19 cellular contexts compared by ENCODE assay signal in genomic region chr16:29743475-29743826, GRCh38. TPM values are rescaled to one million over a fixed set of nuclear protein-coding genes. Genes with fewer than 3 reads are reported as not detected.
DNase-seq lines count a peak whose midpoint lies in the region; ATAC-seq and TF ChIP-seq lines count a peak whose summit lies in the region.
"Had no signal": no experiment of that assay in that cellular context is flagged by ENCODE, and none has a peak within 500 bp of the region (broad histone marks: within the 10 kb centered on the region; RNA-seq: fewer than 3 reads in every experiment).

No MANE protein-coding gene starts in this region.

- peak overlapping the region; percentile 97 for H3K4me3 Mint-ChIP-seq in stimulated activated naive CD8-positive, alpha-beta T cell treated with anti-CD3 and anti-CD28 coated beads, Interleukin-15, Interleukin-2, amounts not matched to agents 100 ng/mL and 50 ng/mL, for 24 hours
- H3K4me3 Mint-ChIP-seq in endodermal cell, result no peak overlapping the region

- H3K4me1 ChIP-seq in endodermal cell (ENCODE audit: control insufficient read depth, insufficient read depth, low read length), result no peaks in the 10 kb centered on the region

- no peaks in the 10 kb centered on the region for H3K9me3 ChIP-seq in endodermal cell (ENCODE audit: control insufficient read depth, low read length)
- H3K9me3 ChIP-seq: esophagus squamous epithelium had no signal

- H3K27ac Mint-ChIP-seq in stimulated activated naive CD8-positive, alpha-beta T cell treated with anti-CD3 and anti-CD28 coated beads, Interleukin-15, Interleukin-2, amounts not matched to agents 100 ng/mL and 50 ng/mL, for 24 hours, result peak overlapping the region; percentile 65
- peak overlapping the region; percentile 48 for H3K27ac Mint-ChIP-seq in endodermal cell

- H3K36me3 Mint-ChIP-seq in stimulated activated naive CD8-positive, alpha-beta T cell treated with anti-CD3 and anti-CD28 coated beads, Interleukin-15, Interleukin-2, amounts not matched to agents 100 ng/mL and 50 ng/mL, for 24 hours (ENCODE audit: low read depth), result peaks cover 27% of the 10 kb centered on the region
- H3K36me3 Mint-ChIP-seq in endodermal cell (ENCODE audit: low read depth), result peaks cover 5% of the 10 kb centered on the region

- no peaks in the 10 kb centered on the region for H3K9me3 Mint-ChIP-seq in stimulated activated naive CD8-positive, alpha-beta T cell treated with anti-CD3 and anti-CD28 coated beads, Interleukin-15, Interleukin-2, amounts not matched to agents 100 ng/mL and 50 ng/mL, for 24 hours
- peaks cover 9% of the 10 kb centered on the region for H3K9me3 Mint-ChIP-seq in endodermal cell

- DNase-seq in stimulated activated naive CD8-positive, alpha-beta T cell treated with anti-CD3 and anti-CD28 coated beads, Interleukin-15, Interleukin-2, amounts not matched to agents 100 U/mL and 50 U/mL, for 24 hours, result no peak
- DNase-seq in endodermal cell, result no peak
- no peak for DNase-seq in activated CD4-positive, CD25-positive, alpha-beta regulatory T cell (lab: John Stamatoyannopoulos, UW)
- DNase-seq in NOMO-1 treated with dmso at 0.1 percent for 144 hours (lab: John Stamatoyannopoulos, UW; ENCODE audit: unreplicated experiment), result no peak
- DNase-seq: dorsolateral prefrontal cortex, esophagus squamous epithelium, NCI-H2081, NCI-H510A treated with DMSO at 0.1 percent for 48 hours, retina, SIG-M5 had no signal

- H3K4me3 ChIP-seq in endodermal cell (ENCODE audit: low read length), result no peak overlapping the region
- H3K4me3 ChIP-seq: dorsolateral prefrontal cortex had no signal

- H3K27ac ChIP-seq in VCaP (peak overlapping the region; percentile 98), endodermal cell (ENCODE audit: low read depth, low read length) (no peak overlapping the region)
- H3K27ac ChIP-seq: dorsolateral prefrontal cortex had no signal

- WGBS in endodermal cell (ENCODE audit: insufficient coverage in 1 of 2, insufficient read length in 1 of 2), 2 experiments, result 90 to 100% methylated on average over 4 to 5 of the region's 5 CpGs

- H3K36me3 ChIP-seq in endodermal cell (ENCODE audit: control insufficient read depth, insufficient read depth, low read length), result no peaks in the 10 kb centered on the region
- H3K36me3 ChIP-seq: esophagus squamous epithelium had no signal

- ATAC-seq in stimulated activated naive CD8-positive, alpha-beta T cell treated with anti-CD3 and anti-CD28 coated beads, Interleukin-15, Interleukin-2, amounts not matched to agents 100 U/mL and 50 U/mL, for 24 hours, result no peak
- no peak for ATAC-seq in GM19035 (IDR thresholded peaks at IDR 0.05; ENCODE audit: unreplicated experiment)
- ATAC-seq in HG03571 (IDR thresholded peaks at IDR 0.05; ENCODE audit: unreplicated experiment), result no peak

- H3K27me3 Mint-ChIP-seq in stimulated activated naive CD8-positive, alpha-beta T cell treated with anti-CD3 and anti-CD28 coated beads, Interleukin-15, Interleukin-2, amounts not matched to agents 100 ng/mL and 50 ng/mL, for 24 hours, result no peaks in the 10 kb centered on the region
- H3K27me3 Mint-ChIP-seq in endodermal cell (ENCODE audit: insufficient read depth), result no peaks in the 10 kb centered on the region

- no peaks in the 10 kb centered on the region for H3K27me3 ChIP-seq in endodermal cell (ENCODE audit: control insufficient read depth, insufficient read depth, low read length, poor library complexity, severe bottlenecking)
- H3K27me3 ChIP-seq: dorsolateral prefrontal cortex had no signal

- H3K9ac ChIP-seq in endodermal cell (ENCODE audit: extremely low read depth, low read length, poor library complexity, severe bottlenecking), result no peak overlapping the region

- no peak for TF ChIP-seq CTCF in VCaP (conservative IDR thresholded peaks at IDR 0.05)
- TF ChIP-seq CTCF in endodermal cell (conservative IDR thresholded peaks at IDR 0.05), result no peak

- H3K4me1 Mint-ChIP-seq in stimulated activated naive CD8-positive, alpha-beta T cell treated with anti-CD3 and anti-CD28 coated beads, Interleukin-15, Interleukin-2, amounts not matched to agents 100 ng/mL and 50 ng/mL, for 24 hours (ENCODE audit: low read depth), result peaks cover 90% of the 10 kb centered on the region
- H3K4me1 Mint-ChIP-seq in endodermal cell, result peaks cover 17% of the 10 kb centered on the region

RNA-seq across cellular contexts. Expression of gene C16orf54, which starts 2.3 kb away (rescaled TPM):
- not detected for total RNA-seq in endodermal cell
- not detected for polyA plus RNA-seq in endodermal cell (2013, experiment 1 of 2)
- polyA plus RNA-seq in endodermal cell (2013, experiment 2 of 2), result not detected
- total RNA-seq: HepG2, lung microvascular endothelial cell, temporal lobe had no signal
- polyA plus RNA-seq: HepG2, neural cell had no signal

RNA-seq across cellular contexts. Expression of gene ZG16, which starts 34.6 kb away (rescaled TPM):
- not detected for total RNA-seq in endodermal cell
- polyA plus RNA-seq in endodermal cell (2013, experiment 1 of 2), result not detected
- not detected for polyA plus RNA-seq in endodermal cell (2013, experiment 2 of 2)
- total RNA-seq: activated naive CD4-positive, alpha-beta T cell treated with anti-CD3 and anti-CD28 coated beads, Interleukin-2, amount 50 U/mL, for 72 hours; dorsolateral prefrontal cortex; esophagus squamous epithelium; lung microvascular endothelial cell; temporal lobe had no signal
- polyA plus RNA-seq: neural cell had no signal

RNA-seq across cellular contexts. Expression of gene KIF22, which starts 47.1 kb away (rescaled TPM):
- total RNA-seq in endodermal cell, result 100 to 1,000 TPM in 1 of 2 donors, 10 to 100 TPM in 1; 94.7 to 130 TPM
- 146 TPM for polyA plus RNA-seq in endodermal cell (2013, experiment 1 of 2)
- 138 TPM for polyA plus RNA-seq in endodermal cell (2013, experiment 2 of 2)
